ENCODE assay signal across 8 cellular contexts in genomic region chr2:204072443-204073324, GRCh38.
DNase-seq lines count a peak whose midpoint lies in the region; ATAC-seq and TF ChIP-seq lines count a peak whose summit lies in the region.

No MANE protein-coding gene starts in this region.

- H3K36me3 ChIP-seq in HCT116 (ENCODE audit: control insufficient read depth in 1 of 2, insufficient read depth in 2 of 2, low read length in 2 of 2), result no peaks in the 10 kb centered on the region
- H3K36me3 ChIP-seq in adrenal gland (replicated peaks in 1 of 2), result no peaks in the 10 kb centered on the region
- H3K36me3 ChIP-seq in lung (ENCODE audit: control insufficient read depth in 2 of 2, insufficient read depth in 2 of 2, low read length in 2 of 2), result no peaks in the 10 kb centered on the region

- ATAC-seq in HCT116 (peak; percentile 92), T-cell (replicated peaks in 1 of 4) (peak; percentile 24 to 55 (median 43)), lung (ENCODE audit: insufficient read depth, low FRiP score) (no peak), GM21737 (IDR thresholded peaks at IDR 0.05; ENCODE audit: unreplicated experiment) (no peak)

- H3K4me3 ChIP-seq in HCT116 (replicated peaks in 1 of 2; ENCODE audit: low read depth in 1 of 2, low read length in 2 of 2) (no peak overlapping the region), adrenal gland (no peak overlapping the region), lung (no peak overlapping the region)

- H3K4me3 Mint-ChIP-seq in T-cell, result no peak overlapping the region

- H3K4me1 Mint-ChIP-seq in T-cell, result no peaks in the 10 kb centered on the region

- H3K27me3 Mint-ChIP-seq in T-cell, result no peaks in the 10 kb centered on the region

- H3K4me1 ChIP-seq in HCT116 (ENCODE audit: control insufficient read depth in 1 of 2, insufficient read depth in 2 of 2, low read length in 2 of 2), result no peaks in the 10 kb centered on the region
- H3K4me1 ChIP-seq in adrenal gland (replicated peaks in 1 of 2), result no peaks in the 10 kb centered on the region
- H3K4me1 ChIP-seq in lung (ENCODE audit: control insufficient read depth in 2 of 2, insufficient read depth in 2 of 2, low read length in 2 of 2), result no peaks in the 10 kb centered on the region

- H3K27me3 ChIP-seq in HCT116 (ENCODE audit: insufficient read depth, low read length) (peaks cover 18% of the 10 kb centered on the region; the same call in 1 of the 2 replicates), adrenal gland (peaks cover 2% of the 10 kb centered on the region), lung (ENCODE audit: control insufficient read depth, insufficient read depth) (no peaks in the 10 kb centered on the region)

- H3K9me2 ChIP-seq in HCT116 (ENCODE audit: insufficient read depth), result no peaks in the 10 kb centered on the region

- WGBS in adrenal gland, 4 donors, result 54 to 68% (median 59%) methylated on average over 7 to 8 of the region's 8 CpGs
- WGBS in lung, 2 donors, result 72 to 76% methylated on average over 8 of the region's 8 CpGs

- POLR2A ChIA-PET in HCT116 (lab: Charles Lee) (no interaction called here), T-cell (lab: Charles Lee) (no interaction called here)

- no peaks in the 10 kb centered on the region for H3K79me2 ChIP-seq in HCT116 (ENCODE audit: insufficient read depth, low read length)

- no peaks in the 10 kb centered on the region for H3K9me3 ChIP-seq in HCT116 (ENCODE audit: control insufficient read depth in 1 of 2, insufficient read depth in 1 of 2, low read depth in 1 of 2, low read length in 2 of 2)
- no peaks in the 10 kb centered on the region for H3K9me3 ChIP-seq in adrenal gland (replicated peaks in 1 of 3)
- H3K9me3 ChIP-seq in lung (ENCODE audit: control insufficient read depth in 2 of 2, insufficient read depth in 1 of 2, low read length in 1 of 2), result no peaks in the 10 kb centered on the region

- TF ChIP-seq CTCF in HCT116 (IDR thresholded peaks at IDR 0.05 in 2 of 3, conservative IDR thresholded peaks at IDR 0.05 in 1 of 3; ENCODE audit: borderline replicate concordance in 1 of 3, insufficient read depth in 1 of 3, low read depth in 2 of 3, low read length in 2 of 3), result peak; percentile 10 to 67 (median 58); a peak in 5 of 6 replicates
- TF ChIP-seq CTCF in adrenal gland (IDR thresholded peaks at IDR 0.05), result peak; percentile 17 to 56 (median 42)
- TF ChIP-seq CTCF in lung (IDR thresholded peaks at IDR 0.05; ENCODE audit: control extremely low read depth, extremely low read depth), result no peak

- RAD21 ChIA-PET in HCT116 (lab: Charles Lee; ENCODE audit: low non-redundant PET in 1 of 2, low total read pairs in 2 of 2, uncharacterized antibody in 2 of 2, unreplicated experiment in 2 of 2), result no interaction called here

- H3K9ac ChIP-seq in HCT116 (ENCODE audit: low read length), result no peak overlapping the region

- TF ChIP-seq POLR2A in HCT116 (IDR thresholded peaks at IDR 0.05; ENCODE audit: borderline replicate concordance, extremely low read depth, insufficient read depth, insufficient read length), result no peak
- no peak for TF ChIP-seq POLR2A in adrenal gland (IDR thresholded peaks at IDR 0.05)

- DNase-seq in ELF-1 (ENCODE audit: low read depth, low spot score) (peak; percentile 57), HCT116 (ENCODE audit: low read depth, low spot score) (peak; percentile 21), T-cell (peak in 33 of 34 experiments; percentile 1 to 54 (median 37)), adrenal gland (peak; percentile 16 to 62 (median 43)), lung (ENCODE audit: low spot score) (peak; percentile 38), T1000 (lab: John Stamatoyannopoulos, UW) (no peak)
- peak in 5 of 6 experiments; percentile 7 to 52 (median 20) for DNase-seq in stimulated activated naive CD4-positive, alpha-beta T cell (lab: John Stamatoyannopoulos, UW)

- no peak overlapping the region for H2AFZ ChIP-seq in HCT116 (ENCODE audit: low read depth, low read length, poor library complexity, severe bottlenecking)

- no TSS peak for BruUV-seq in HCT116 (replicated peaks; lab: Mats Ljungman, UMichigan)

- no peak overlapping the region for H3K4me2 ChIP-seq in HCT116 (ENCODE audit: low read length)

- no peak overlapping the region for H3K27ac Mint-ChIP-seq in T-cell

- H3K9me3 Mint-ChIP-seq in T-cell, result no peaks in the 10 kb centered on the region

- no peaks in the 10 kb centered on the region for H3K36me3 Mint-ChIP-seq in T-cell

- TF ChIP-seq RAD21 in HCT116 (IDR thresholded peaks at IDR 0.05; ENCODE audit: low read depth), result peak; percentile 61

- CTCF ChIA-PET in HCT116 (lab: Charles Lee) (interaction anchor here (0.7 to 1.1 kb wide), 3 partner anchors 10 to 1875 kb away, joined by 3 to 4 read pairs (median 3); no protein-coding TSS in a partner anchor), T-cell (lab: Charles Lee) (interaction anchor here (0.5 to 1.0 kb wide), 3 partner anchors 43 to 694 kb away, joined by 3 to 4 read pairs (median 4); no protein-coding TSS in a partner anchor)

- H3K27ac ChIP-seq in HCT116 (ENCODE audit: low read depth, low read length) (no peak overlapping the region), adrenal gland (no peak overlapping the region), lung (ENCODE audit: low read depth in 1 of 2, low read length in 1 of 2) (no peak overlapping the region)

- intact Hi-C loops in HCT116 (cut with micrococcal nuclease) (no loop called here), adrenal gland (cut with DNase I) (no loop called here)

- H4K20me1 ChIP-seq in HCT116 (ENCODE audit: insufficient read depth), result no peaks in the 10 kb centered on the region

TF ChIP-seq in HCT116, 20 proteins besides CTCF, POLR2A, EP300 and RAD21:
- no peak for TF ChIP-seq ZNF274 (IDR thresholded peaks at IDR 0.05; ENCODE audit: low read depth, low read length)
- no peak for TF ChIP-seq SIN3A (IDR thresholded peaks at IDR 0.05; ENCODE audit: low read depth)
- TF ChIP-seq ZBTB33 (IDR thresholded peaks at IDR 0.05; ENCODE audit: extremely low read depth, insufficient replicate concordance, low read length), result no peak
- no peak for TF ChIP-seq EZH2phosphoT487 (IDR thresholded peaks at IDR 0.05; ENCODE audit: borderline replicate concordance)
- no peak for TF ChIP-seq EZH2 (IDR thresholded peaks at IDR 0.05)
- no peak for TF ChIP-seq ELF1 (IDR thresholded peaks at IDR 0.05; ENCODE audit: borderline replicate concordance, low read depth)
- TF ChIP-seq JUND (IDR thresholded peaks at IDR 0.05), result no peak
- no peak for TF ChIP-seq ZFX (IDR thresholded peaks at IDR 0.05)
- TF ChIP-seq SRF (IDR thresholded peaks at IDR 0.05; ENCODE audit: low read depth), result no peak
- no peak for TF ChIP-seq REST (IDR thresholded peaks at IDR 0.05; ENCODE audit: low read depth)
- TF ChIP-seq CBX3 (IDR thresholded peaks at IDR 0.05; ENCODE audit: low read depth), result no peak
- TF ChIP-seq FOSL1 (IDR thresholded peaks at IDR 0.05; ENCODE audit: low read depth), result no peak
- TF ChIP-seq YY1 (IDR thresholded peaks at IDR 0.05; ENCODE audit: extremely low read depth, insufficient replicate concordance, low read depth, low read length), result no peak
- no peak for TF ChIP-seq EGR1 (IDR thresholded peaks at IDR 0.05; ENCODE audit: low read depth)
- TF ChIP-seq MAX (IDR thresholded peaks at IDR 0.05), result no peak
- TF ChIP-seq POLR2AphosphoS5 (IDR thresholded peaks at IDR 0.05; ENCODE audit: low read depth, low read length), result no peak
TF ChIP-seq in HCT116: peak in this region for 0.

Comparison
In these comparisons a context has a peak if more than half of its experiments do, and no peak if none do; other contexts are left out.
1. ATAC-seq: peak in HCT116 (single experiment) and T-cell (4 of 4); none in lung (single experiment) and GM21737 (single experiment).